ENCODE assay signal across 10 cellular contexts in the genomic region with DNA sequence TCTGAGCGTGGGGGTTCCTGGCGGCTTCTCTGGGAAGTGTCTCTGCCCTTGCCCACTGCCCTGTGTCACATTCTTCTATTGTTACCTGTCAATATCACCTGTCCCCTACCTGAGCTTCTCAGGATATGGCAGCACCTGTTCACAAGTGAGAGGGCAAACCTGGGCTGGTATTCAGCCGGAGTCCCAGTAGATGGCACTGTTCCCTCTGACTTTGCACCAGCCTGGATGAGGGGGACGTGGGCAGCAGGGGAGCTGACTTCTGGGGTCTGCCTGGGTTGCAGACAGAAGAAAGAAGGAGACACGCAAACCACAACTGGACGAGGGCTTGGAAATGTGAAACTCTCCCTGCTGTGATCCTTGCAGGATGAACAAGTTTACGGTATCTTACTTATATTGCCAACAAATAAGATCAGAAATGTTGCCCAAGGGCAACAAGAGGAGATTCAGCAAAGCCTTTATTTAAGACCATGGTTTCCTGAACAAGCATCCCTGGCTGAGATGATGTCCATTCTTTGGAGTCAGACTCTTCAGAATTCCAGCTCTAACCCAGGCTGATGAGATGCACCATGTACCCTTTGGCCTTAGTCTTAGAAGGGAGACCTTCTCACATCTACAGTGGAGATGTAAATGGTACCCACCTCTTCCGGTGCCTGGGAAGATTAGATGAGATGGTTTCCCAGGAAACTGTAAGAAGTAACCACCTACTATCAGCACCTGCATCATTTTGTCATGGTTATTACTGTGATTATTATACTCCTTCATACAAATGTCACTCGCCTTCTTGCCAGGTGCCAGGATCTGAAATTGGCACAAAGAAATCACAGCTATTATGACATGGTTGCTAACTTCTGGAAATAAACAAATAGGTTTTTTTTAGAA.
A peak's percentile ranks its signal among the peaks of the same experiment; 100 is the strongest.
DNase-seq lines count a peak whose midpoint lies in the region; ATAC-seq, FAIRE-seq and TF ChIP-seq lines count a peak whose summit lies in the region.
"Had no signal": no experiment of that assay in that cellular context is flagged by ENCODE, and none has a peak within 500 bp of the region (broad histone marks: within the 10 kb centered on the region; RNA-seq: fewer than 3 reads in every experiment).

No MANE protein-coding gene starts in this region.

- in situ Hi-C loops in HepG2 (cut with HindIII; ENCODE audit: extremely low pct_ligation_motif_present, low pct_unique_long_range_greater_than_20kb): no loop called here

- TF ChIP-seq POLR2A in HepG2 (IDR thresholded peaks at IDR 0.05; ENCODE audit: insufficient read depth in 1 of 2, low read depth in 2 of 2, low read length in 2 of 2) (no peak), right lobe of liver (IDR thresholded peaks at IDR 0.05) (no peak)

- H3K14ac ChIP-seq in trophoblast cell (ENCODE audit: low read length): no peak overlapping the region

- H2AK5ac ChIP-seq in trophoblast cell (ENCODE audit: low read length): no peak overlapping the region

- no peaks in the 10 kb centered on the region for H3K36me3 ChIP-seq in HepG2 (replicated peaks in 1 of 2; ENCODE audit: control insufficient read depth in 1 of 2, insufficient read depth in 2 of 2, low read length in 2 of 2)
- H3K36me3 ChIP-seq in right lobe of liver: no peaks in the 10 kb centered on the region
- H3K36me3 ChIP-seq in NT2/D1 (ENCODE audit: insufficient read depth, insufficient read length, low read length): no peaks in the 10 kb centered on the region
- no peaks in the 10 kb centered on the region for H3K36me3 ChIP-seq in trophoblast cell (ENCODE audit: control insufficient read depth in 1 of 2, insufficient read depth in 2 of 2, low read length in 2 of 2)

- H4K91ac ChIP-seq in trophoblast cell (ENCODE audit: low read depth, low read length): no peak overlapping the region

- FAIRE-seq in HepG2 (lab: Jason Lieb, UNC): no peak

- no peak overlapping the region for H2BK12ac ChIP-seq in trophoblast cell (ENCODE audit: low read length)

- no peak overlapping the region for H2BK5ac ChIP-seq in trophoblast cell (ENCODE audit: low read depth, low read length, poor library complexity)

- no peak overlapping the region for H3K18ac ChIP-seq in trophoblast cell (ENCODE audit: low read length)

- H3K9me3 Mint-ChIP-seq in type B pancreatic cell: no peaks in the 10 kb centered on the region

- intact Hi-C loops in HepG2 (cut with micrococcal nuclease; ENCODE audit: unreplicated experiment) (loop anchor here (5.0 kb wide), 1 partner anchor 375 kb away; no protein-coding TSS in a partner anchor), right lobe of liver (cut with DNase I) (no loop called here), head of caudate nucleus (cut with DNase I) (no loop called here)

- H3K4me1 Mint-ChIP-seq in type B pancreatic cell (ENCODE audit: unreplicated experiment): no peaks in the 10 kb centered on the region

- H3K79me2 ChIP-seq in HepG2 (ENCODE audit: insufficient read depth, low read length) (no peaks in the 10 kb centered on the region), trophoblast cell (ENCODE audit: control insufficient read depth, insufficient read depth, low read length, poor library complexity) (no peaks in the 10 kb centered on the region)

- H3K27ac Mint-ChIP-seq in type B pancreatic cell: no peak overlapping the region

- H4K8ac ChIP-seq in trophoblast cell (ENCODE audit: low read depth, low read length): no peak overlapping the region

- no peak overlapping the region for H3K4me3 Mint-ChIP-seq in type B pancreatic cell

- no peak overlapping the region for H4K12ac ChIP-seq in trophoblast cell (ENCODE audit: low read depth, low read length)

- H3K4ac ChIP-seq in trophoblast cell (ENCODE audit: low read depth, low read length): no peak overlapping the region

- BruUV-seq in HepG2 (replicated peaks; lab: Mats Ljungman, UMichigan): no TSS peak

- TF ChIP-seq RAD21 in HepG2 (CRISPR knock-in tag; IDR thresholded peaks at IDR 0.05): peak; percentile 49

- ATAC-seq in HepG2: peak; percentile 87
- ATAC-seq in right lobe of liver: no peak
- no peak for ATAC-seq in HG02852 (IDR thresholded peaks at IDR 0.05; ENCODE audit: unreplicated experiment)

- TF ChIP-seq EP300 in HepG2 (IDR thresholded peaks at IDR 0.05; ENCODE audit: low read depth in 2 of 2, low read length in 2 of 2) (no peak), HepG2 (CRISPR knock-in tag; IDR thresholded peaks at IDR 0.05; ENCODE audit: borderline replicate concordance) (no peak)

- WGBS in HepG2 (ENCODE audit: low lambda C conversion rate): 9% methylated on average over 9 of the region's 9 CpGs
- 20% methylated on average over 9 of the region's 9 CpGs for WGBS in right lobe of liver (ENCODE audit: insufficient coverage, low coverage, low lambda C conversion rate, missing lambda C conversion rate)
- WGBS in trophoblast cell (ENCODE audit: extremely low coverage, insufficient coverage, insufficient read length): no CpG with 5 or more reads among the region's 9 CpGs

- no peak overlapping the region for H3K9ac ChIP-seq in HepG2 (ENCODE audit: insufficient read depth, low read depth, low read length)
- H3K9ac ChIP-seq in NT2/D1 (ENCODE audit: insufficient read length, low read depth): no peak overlapping the region
- no peak overlapping the region for H3K9ac ChIP-seq in trophoblast cell (ENCODE audit: low read length)

- H3K27me3 Mint-ChIP-seq in type B pancreatic cell: peaks cover 31% of the 10 kb centered on the region

- peaks cover 27% of the 10 kb centered on the region for H3K9me3 ChIP-seq in HepG2 (ENCODE audit: low read length)
- no peaks in the 10 kb centered on the region for H3K9me3 ChIP-seq in right lobe of liver
- no peaks in the 10 kb centered on the region for H3K9me3 ChIP-seq in NT2/D1 (ENCODE audit: insufficient read depth, low read length)
- peaks cover 1% of the 10 kb centered on the region for H3K9me3 ChIP-seq in trophoblast cell (ENCODE audit: insufficient read depth, low read depth, low read length)

- no peaks in the 10 kb centered on the region for H4K20me1 ChIP-seq in HepG2 (ENCODE audit: insufficient read depth, low read length)

- H2BK120ac ChIP-seq in trophoblast cell (ENCODE audit: insufficient read depth, low read length, poor library complexity): no peak overlapping the region

- DNase-seq in HepG2 (ENCODE audit: low spot score): peak; percentile 8
- DNase-seq in right lobe of liver: no peak
- DNase-seq in NT2/D1 (ENCODE audit: low read depth, low spot score): peak; percentile 39
- DNase-seq in head of caudate nucleus: peak in 22 of 42 donors; percentile 8 to 60 (median 32)
- DNase-seq in type B pancreatic cell (ENCODE audit: extremely low spot score, unreplicated experiment): no peak
- no peak for DNase-seq in trophoblast cell
- no peak for DNase-seq in activated CD4-positive, alpha-beta T cell treated with anti-CD3 and anti-CD28 coated beads for 1 hour
- DNase-seq: activated CD4-positive, alpha-beta T cell treated with anti-CD3 and anti-CD28 coated beads, Interleukin-2, amount 50 U/mL, for 4 hours; effector CD4-positive, alpha-beta T cell had no signal

- H3K27me3 ChIP-seq in HepG2 (ENCODE audit: control insufficient read depth in 1 of 2, insufficient read depth in 2 of 2, low read length in 2 of 2): no peaks in the 10 kb centered on the region
- H3K27me3 ChIP-seq in right lobe of liver: no peaks in the 10 kb centered on the region
- peaks cover 48% of the 10 kb centered on the region for H3K27me3 ChIP-seq in NT2/D1 (ENCODE audit: insufficient read depth, insufficient read length)
- no peaks in the 10 kb centered on the region for H3K27me3 ChIP-seq in trophoblast cell (ENCODE audit: insufficient read depth, low read length)

- peak; percentile 77 for TF ChIP-seq CTCF in HepG2 (CRISPR knock-in tag; IDR thresholded peaks at IDR 0.05)
- TF ChIP-seq CTCF in right lobe of liver (IDR thresholded peaks at IDR 0.05): peak in 2 of 4 donors; percentile 7 to 36
- peak; percentile 79 for TF ChIP-seq CTCF in type B pancreatic cell (conservative IDR thresholded peaks at IDR 0.05)

- H3K4me1 ChIP-seq in HepG2 (ENCODE audit: insufficient read depth, low read length) (no peaks in the 10 kb centered on the region), right lobe of liver (no peaks in the 10 kb centered on the region), NT2/D1 (ENCODE audit: insufficient read depth, insufficient read length) (no peaks in the 10 kb centered on the region), trophoblast cell (ENCODE audit: control insufficient read depth in 1 of 2, insufficient read depth in 2 of 2, low read length in 2 of 2) (no peaks in the 10 kb centered on the region)

- POLR2A ChIA-PET in HepG2 (lab: Yijun Ruan, JAX): no interaction called here

- H2AFZ ChIP-seq in HepG2 (ENCODE audit: low read length) (no peak overlapping the region), trophoblast cell (ENCODE audit: insufficient read depth, low read length, poor library complexity) (no peak overlapping the region)

- H3K23ac ChIP-seq in trophoblast cell (ENCODE audit: low read length): no peak overlapping the region

- H3K36me3 Mint-ChIP-seq in type B pancreatic cell: no peaks in the 10 kb centered on the region

- H3K27ac ChIP-seq in HepG2 (ENCODE audit: extremely low read length, insufficient read depth, low read length) (no peak overlapping the region), right lobe of liver (no peak overlapping the region), trophoblast cell (ENCODE audit: low read depth, low read length) (no peak overlapping the region)

- CTCF ChIA-PET in HepG2 (lab: Yijun Ruan, JAX; ENCODE audit: low intra/inter-chr PET ratio, low total read pairs): interaction anchor here (0.7 to 1.7 kb wide), 3 partner anchors 269 to 411 kb away, joined by 3 to 7 read pairs (median 5); no protein-coding TSS in a partner anchor

- H3K4me3 ChIP-seq in HepG2 (replicated peaks in 1 of 3; ENCODE audit: insufficient read depth in 1 of 3, low read depth in 2 of 3, low read length in 3 of 3) (no peak overlapping the region), right lobe of liver (no peak overlapping the region), NT2/D1 (ENCODE audit: insufficient read length, low read depth) (no peak overlapping the region), trophoblast cell (ENCODE audit: low read depth, low read length) (no peak overlapping the region)

- H3K4me2 ChIP-seq in HepG2 (ENCODE audit: low read depth, low read length) (no peak overlapping the region), trophoblast cell (ENCODE audit: low read length) (no peak overlapping the region)

- H3K79me1 ChIP-seq in trophoblast cell (ENCODE audit: low read length): no peaks in the 10 kb centered on the region

TF ChIP-seq in HepG2, 621 proteins besides CTCF, POLR2A, EP300 and RAD21:
- TF ChIP-seq STAG1 (CRISPR knock-in tag; IDR thresholded peaks at IDR 0.05): peak; percentile 80
- peak; percentile 47 for TF ChIP-seq XRCC5 (optimal IDR thresholded peaks at IDR 0.05; ENCODE audit: low read length)
- TF ChIP-seq TSC22D2 (CRISPR knock-in tag; IDR thresholded peaks at IDR 0.05; ENCODE audit: borderline replicate concordance): no peak
- TF ChIP-seq HNF4A (CRISPR knock-in tag; IDR thresholded peaks at IDR 0.05): no peak
- peak; percentile 41 for TF ChIP-seq SMC3 (IDR thresholded peaks at IDR 0.05; ENCODE audit: low read length)

Comparison
In these comparisons a context has a peak if more than half of its experiments do, and no peak if none do; other contexts are left out.
1. DNase-seq: peak in HepG2 (single experiment), NT2/D1 (single experiment) and head of caudate nucleus (22 of 42); none in right lobe of liver (0 of 3), type B pancreatic cell (single experiment), trophoblast cell (0 of 2) and activated CD4-positive, alpha-beta T cell treated with anti-CD3 and anti-CD28 coated beads for 1 hour (single experiment).